ENCODE assay signal across 20 cellular contexts in the genomic region with DNA sequence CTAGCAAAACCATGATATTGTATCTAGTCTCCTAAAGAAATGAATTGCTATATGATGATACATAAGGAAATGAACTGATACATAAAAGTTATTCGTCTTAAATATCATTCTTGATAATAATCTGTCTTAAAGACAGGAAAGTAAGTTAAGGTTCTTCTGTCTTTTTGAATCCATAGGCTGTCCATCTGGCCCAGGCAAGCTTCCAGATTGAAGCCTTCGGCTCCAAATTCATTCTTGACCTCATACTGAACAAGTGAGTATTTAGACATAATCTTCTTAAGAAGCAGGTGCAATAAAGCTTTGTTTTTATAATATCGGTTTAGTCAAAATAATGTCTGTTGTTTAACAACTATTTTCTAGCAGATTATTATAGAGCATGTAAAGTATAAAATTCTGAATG.
"Had no signal": no experiment of that assay in that cellular context is flagged by ENCODE, and none has a peak within 500 bp of the region (broad histone marks: within the 10 kb centered on the region; RNA-seq: fewer than 3 reads in every experiment).

No MANE protein-coding gene starts in this region.

- DNase-seq: effector CD4-positive, alpha-beta T cell; hypothalamus; immature natural killer cell; islet precursor cell; kidney glomerular epithelial cell; left ventricle myocardium superior; lower lobe of right lung; naive thymus-derived CD8-positive, alpha-beta T cell; nephron progenitor cell; occipital lobe; pancreas; right lobe of liver; small intestine; stimulated activated CD4-positive, alpha-beta T cell treated with anti-CD3 and anti-CD28 coated beads, Interleukin-15, amount 100 ng/mL, for 24 hours; stimulated activated CD4-positive, alpha-beta T cell treated with anti-CD3 and anti-CD28 coated beads, Interleukin-2, amount 100 ng/mL, for 48 hours; stimulated activated CD8-positive, alpha-beta memory T cell treated with anti-CD3 and anti-CD28 coated beads, Interleukin-4, amount 100 ng/mL, for 48 hours; stimulated activated naive CD4-positive, alpha-beta T cell treated with Interleukin-2 at 50 U/mL for 16 hours; stomach; thyroid gland; trophoblast cell had no signal
